20 cellular contexts compared by ENCODE assay signal in genomic region chr1:232222614-232223013, GRCh38.
A peak's percentile ranks its signal among the peaks of the same experiment; 100 is the strongest.
DNase-seq lines count a peak whose midpoint lies in the region; ATAC-seq, FAIRE-seq and TF ChIP-seq lines count a peak whose summit lies in the region.
"Had no signal": no experiment of that assay in that cellular context is flagged by ENCODE, and none has a peak within 500 bp of the region (broad histone marks: within the 10 kb centered on the region; RNA-seq: fewer than 3 reads in every experiment).

No MANE protein-coding gene starts in this region.

- FAIRE-seq in keratinocyte (lab: Jason Lieb, UNC), result peak; percentile 20
- FAIRE-seq: A204.1, GM12891, H1 had no signal

- BruUV-seq in Panc1 (replicated peaks; lab: Mats Ljungman, UMichigan), result no TSS peak

- H3K4me1 ChIP-seq in DND-41 (ENCODE audit: insufficient read depth, low read length) (peaks cover 21% of the 10 kb centered on the region), Panc1 (ENCODE audit: control insufficient read depth, insufficient read depth, low read length) (no peaks in the 10 kb centered on the region), keratinocyte (ENCODE audit: control insufficient read depth, extremely low read depth, insufficient read depth, low read length) (peaks cover 32% of the 10 kb centered on the region)

- H3K27me3 ChIP-seq in DND-41 (ENCODE audit: insufficient read depth, low read length, poor library complexity), result no peaks in the 10 kb centered on the region
- H3K27me3 ChIP-seq in Panc1 (ENCODE audit: control insufficient read depth, insufficient read depth, low read length), result no peaks in the 10 kb centered on the region
- H3K27me3 ChIP-seq in keratinocyte (ENCODE audit: control insufficient read depth, extremely low read depth, insufficient read depth, low read length), result no peaks in the 10 kb centered on the region
- H3K27me3 ChIP-seq: BE2C, MG63, SJCRH30 had no signal

- H3K9ac ChIP-seq in DND-41 (ENCODE audit: low read depth, low read length), result no peak overlapping the region
- H3K9ac ChIP-seq in keratinocyte (ENCODE audit: control insufficient read depth, extremely low read depth, insufficient read depth, low read length), result no peak overlapping the region

- H3K9me3 Mint-ChIP-seq in central memory CD8-positive, alpha-beta T cell, result no peaks in the 10 kb centered on the region

- dilution Hi-C loops in keratinocyte (cut with MboI; ENCODE audit: extremely low pct_ligation_motif_present, low sequenced_read_pairs), result no loop called here

- intact Hi-C loops in Panc1 (cut with micrococcal nuclease; ENCODE audit: unreplicated experiment), result no loop called here

- H3K79me2 ChIP-seq in DND-41 (ENCODE audit: insufficient read depth, low read length) (no peaks in the 10 kb centered on the region), keratinocyte (ENCODE audit: control insufficient read depth, insufficient read depth, low read length) (no peaks in the 10 kb centered on the region)

- ATAC-seq in DND-41 (ENCODE audit: insufficient read depth, low read depth) (0 out of 3 replicates have a peak, but pooled peaks have one; percentile 28), Panc1 (peak; percentile 23; the same call in 1 of the 2 replicates), GM18873 (IDR thresholded peaks at IDR 0.05; ENCODE audit: low FRiP score, unreplicated experiment) (no peak), GM21825 (IDR thresholded peaks at IDR 0.05; ENCODE audit: unreplicated experiment) (no peak)
- ATAC-seq in central memory CD8-positive, alpha-beta T cell (replicated peaks; ENCODE audit: extremely low read depth, poor library complexity, severe bottlenecking), result peak; percentile 34

- H3K4me2 ChIP-seq in DND-41 (ENCODE audit: insufficient read depth, low read length) (no peak overlapping the region), keratinocyte (ENCODE audit: control insufficient read depth, extremely low read depth, insufficient read depth, low read depth, low read length) (no peak overlapping the region)

- H3K4me3 Mint-ChIP-seq in central memory CD8-positive, alpha-beta T cell, result no peak overlapping the region
- H3K4me3 Mint-ChIP-seq: IgD-negative memory B cell had no signal

- H3K9me1 ChIP-seq in keratinocyte (ENCODE audit: control insufficient read depth, extremely low read depth, insufficient read depth, low read length), result no peaks in the 10 kb centered on the region

- H2AFZ ChIP-seq in DND-41 (ENCODE audit: low read depth, low read length) (no peak overlapping the region), keratinocyte (ENCODE audit: control insufficient read depth, low read length) (no peak overlapping the region)

- no peaks in the 10 kb centered on the region for H3K36me3 Mint-ChIP-seq in central memory CD8-positive, alpha-beta T cell (ENCODE audit: insufficient read depth)
- H3K36me3 Mint-ChIP-seq: IgD-negative memory B cell had no signal

- H3K9me3 ChIP-seq in DND-41 (ENCODE audit: insufficient read depth, low read length, severe bottlenecking) (no peaks in the 10 kb centered on the region), Panc1 (ENCODE audit: control insufficient read depth, insufficient read depth, low read depth, low read length) (no peaks in the 10 kb centered on the region), keratinocyte (ENCODE audit: control insufficient read depth, low read depth, low read length) (no peaks in the 10 kb centered on the region)
- H3K9me3 ChIP-seq: BE2C, MG63, SJCRH30 had no signal

- H3K27ac Mint-ChIP-seq in central memory CD8-positive, alpha-beta T cell (ENCODE audit: low read depth), result no peak overlapping the region
- H3K27ac Mint-ChIP-seq: IgD-negative memory B cell had no signal

- H3K4me1 Mint-ChIP-seq in central memory CD8-positive, alpha-beta T cell, result peaks cover 23% of the 10 kb centered on the region

- H3K36me3 ChIP-seq in DND-41 (ENCODE audit: insufficient read depth, low read length), result no peaks in the 10 kb centered on the region
- no peaks in the 10 kb centered on the region for H3K36me3 ChIP-seq in Panc1 (ENCODE audit: control insufficient read depth, insufficient read depth, low read length)
- H3K36me3 ChIP-seq in keratinocyte (ENCODE audit: control insufficient read depth in 2 of 2, extremely low read depth in 1 of 2, insufficient read depth in 2 of 2, low read length in 2 of 2), result no peaks in the 10 kb centered on the region
- H3K36me3 ChIP-seq: BE2C, MG63, SJCRH30 had no signal

- TF ChIP-seq CTCF in DND-41 (IDR thresholded peaks at IDR 0.05; ENCODE audit: borderline replicate concordance, extremely low read depth, low read length, poor library complexity, severe bottlenecking) (no peak), Panc1 (IDR thresholded peaks at IDR 0.05) (no peak), keratinocyte (optimal IDR thresholded peaks at IDR 0.05 in 1 of 3, IDR thresholded peaks at IDR 0.05 in 1 of 3, conservative IDR thresholded peaks at IDR 0.05 in 1 of 3; ENCODE audit: extremely low read depth in 1 of 3, insufficient read depth in 2 of 3, low read length in 3 of 3) (no peak)

- DNase-seq in DND-41, result no peak
- DNase-seq in Panc1 (ENCODE audit: low read depth, low spot score), result no peak
- no peak for DNase-seq in central memory CD8-positive, alpha-beta T cell (ENCODE audit: low spot score in 2 of 2)
- no peak for DNase-seq in keratinocyte (ENCODE audit: low read depth, low spot score)
- no peak for DNase-seq in activated T-cell treated with anti-CD3 and anti-CD28 coated beads, Interleukin-2, amount 50 U/mL, for 48 hours
- no peak for DNase-seq in activated T-cell treated with anti-CD3 and anti-CD28 coated beads, Interleukin-2, amount 50 U/mL, for 1 hour
- DNase-seq: Karpas-422, NCI-H1048, NCI-H1417 treated with DMSO at 0.1 percent for 48 hours, NCI-H187, NCI-H526 treated with DMSO at 0.1 percent for 48 hours, SJCRH30 had no signal

- CTCF ChIA-PET in Panc1 (lab: Charles Lee), result no interaction called here

- in situ Hi-C loops in Panc1 (cut with HindIII; ENCODE audit: low pct_unique_long_range_greater_than_20kb, low sequenced_read_pairs), result no loop called here

- no peaks in the 10 kb centered on the region for H3K27me3 Mint-ChIP-seq in central memory CD8-positive, alpha-beta T cell

- H3K27ac ChIP-seq in DND-41 (ENCODE audit: low read length) (no peak overlapping the region), Panc1 (ENCODE audit: low read length) (no peak overlapping the region), keratinocyte (ENCODE audit: control insufficient read depth, insufficient read depth, low read length) (peak overlapping the region; percentile 62)
- H3K27ac ChIP-seq: SJCRH30 had no signal

- H3K4me3 ChIP-seq in DND-41 (ENCODE audit: low read depth in 1 of 2, low read length in 2 of 2) (no peak overlapping the region), Panc1 (ENCODE audit: low read depth in 2 of 2, low read length in 2 of 2) (no peak overlapping the region), keratinocyte (ENCODE audit: control insufficient read depth in 2 of 3, extremely low read depth in 1 of 3, insufficient read depth in 2 of 3, low read depth in 1 of 3, low read length in 3 of 3) (no peak overlapping the region)
- H3K4me3 ChIP-seq: MG63, SJCRH30 had no signal

- H4K20me1 ChIP-seq in DND-41 (ENCODE audit: insufficient read depth, low read length), result no peaks in the 10 kb centered on the region
- no peaks in the 10 kb centered on the region for H4K20me1 ChIP-seq in keratinocyte (ENCODE audit: control insufficient read depth, extremely low read depth, insufficient read depth, low read length)

- POLR2A ChIA-PET in Panc1 (lab: Charles Lee), result interaction anchor here (0.6 kb wide), 1 partner anchor 15 kb away, joined by 3 read pairs; no protein-coding TSS in a partner anchor

Comparison
In these comparisons a context has a peak if more than half of its experiments do, and no peak if none do; other contexts are left out.
1. ATAC-seq: peak in DND-41 (single experiment), Panc1 (single experiment) and central memory CD8-positive, alpha-beta T cell (single experiment); none in GM18873 (single experiment) and GM21825 (single experiment).